In the genomic region with DNA sequence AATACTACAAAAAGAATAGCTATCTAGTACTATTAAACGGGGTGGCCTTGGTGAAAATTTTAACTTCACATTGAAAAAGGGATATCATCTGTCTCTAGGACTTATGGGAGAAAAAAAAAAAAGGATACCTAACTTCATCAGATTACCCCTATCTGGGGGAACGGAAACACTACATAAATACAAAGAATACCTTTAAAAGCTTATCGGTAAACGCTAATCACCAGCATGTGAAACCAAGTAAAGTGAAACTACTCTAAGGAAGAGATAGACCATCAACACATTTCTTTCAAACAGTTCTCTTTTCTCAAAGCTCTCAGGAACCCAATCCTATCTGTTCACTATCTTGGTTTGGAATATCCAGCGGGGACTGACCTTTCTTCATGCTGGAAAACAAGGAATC, we compare ENCODE assay signal across 11 cellular contexts. TPM values are rescaled to one million over a fixed set of nuclear protein-coding genes. Genes with fewer than 3 reads are reported as not detected.
DNase-seq lines count a peak whose midpoint lies in the region; ATAC-seq and TF ChIP-seq lines count a peak whose summit lies in the region.
"Had no signal": no experiment of that assay in that cellular context is flagged by ENCODE, and none has a peak within 500 bp of the region (broad histone marks: within the 10 kb centered on the region; RNA-seq: fewer than 3 reads in every experiment).

No MANE protein-coding gene starts in this region.

- peak overlapping the region; percentile 33 for H3K9ac ChIP-seq in mucosa of stomach (ENCODE audit: low read length)

- H3K4me3 ChIP-seq in GM12864 (ENCODE audit: low read depth, low read length) (peak overlapping the region; percentile 19; the same call in 1 of the 2 replicates), mucosa of stomach (ENCODE audit: low read length) (no peak overlapping the region)
- H3K4me3 ChIP-seq: transverse colon had no signal

- no peaks in the 10 kb centered on the region for H3K9me3 ChIP-seq in mucosa of stomach (ENCODE audit: control insufficient read depth, low read length)
- H3K9me3 ChIP-seq: transverse colon had no signal

- CTCF ChIA-PET in WTC11 (lab: Charles Lee), result interaction anchor here (0.6 to 1.2 kb wide), 3 partner anchors 38 to 375 kb away, joined by 3 to 4 read pairs (median 3); no protein-coding TSS in a partner anchor

- POLR2A ChIA-PET in WTC11 (lab: Charles Lee), result interaction anchor here (1.0 kb wide), 1 partner anchor 185 kb away, joined by 4 read pairs; the partner anchor contains the start of gene XPOT

- no peak for TF ChIP-seq CTCF in GM12864 (IDR thresholded peaks at IDR 0.05; ENCODE audit: low read depth, low read length, missing control alignments)
- TF ChIP-seq CTCF in WTC11 (IDR thresholded peaks at IDR 0.05), result no peak

- H3K27ac Mint-ChIP-seq in WTC11, result peak overlapping the region; percentile 77

- H3K4me1 Mint-ChIP-seq in WTC11, result peaks cover 34% of the 10 kb centered on the region

- no peaks in the 10 kb centered on the region for H3K9me3 Mint-ChIP-seq in WTC11

- H3K4me3 Mint-ChIP-seq in WTC11, result no peak overlapping the region

- H3K4me1 ChIP-seq in mucosa of stomach (ENCODE audit: control insufficient read depth, insufficient read depth, low read length), result peaks cover 7% of the 10 kb centered on the region

- ATAC-seq in GM21367 (IDR thresholded peaks at IDR 0.05; ENCODE audit: unreplicated experiment) (peak; percentile 27), WTC11 (no peak)
- ATAC-seq: sciatic nerve had no signal

- no peaks in the 10 kb centered on the region; the same call in 1 of the 2 replicates for H3K36me3 Mint-ChIP-seq in WTC11

- H3K27me3 Mint-ChIP-seq in WTC11 (ENCODE audit: low read depth), result no peaks in the 10 kb centered on the region

- H3K27me3 ChIP-seq in mucosa of stomach (ENCODE audit: control insufficient read depth, insufficient read depth, low read length), result no peaks in the 10 kb centered on the region
- H3K27me3 ChIP-seq: transverse colon had no signal

- H3K36me3 ChIP-seq in mucosa of stomach (ENCODE audit: control insufficient read depth, insufficient read depth, low read length), result no peaks in the 10 kb centered on the region
- H3K36me3 ChIP-seq: transverse colon had no signal

- DNase-seq in GM12864 (ENCODE audit: low read depth), result no peak
- DNase-seq in WTC11 (ENCODE audit: low spot score), result no peak
- no peak for DNase-seq in cerebellum (ENCODE audit: low spot score)
- no peak for DNase-seq in NCI-H69 (lab: John Stamatoyannopoulos, UW)
- no peak for DNase-seq in DMS79 (lab: John Stamatoyannopoulos, UW)
- no peak for DNase-seq in GM19238 (ENCODE audit: insufficient read length, low spot score)
- DNase-seq: DMS153, transverse colon had no signal

TF ChIP-seq in WTC11, 78 proteins besides CTCF, POLR2A, EP300 and RAD21:
- TF ChIP-seq, protein P1, sequence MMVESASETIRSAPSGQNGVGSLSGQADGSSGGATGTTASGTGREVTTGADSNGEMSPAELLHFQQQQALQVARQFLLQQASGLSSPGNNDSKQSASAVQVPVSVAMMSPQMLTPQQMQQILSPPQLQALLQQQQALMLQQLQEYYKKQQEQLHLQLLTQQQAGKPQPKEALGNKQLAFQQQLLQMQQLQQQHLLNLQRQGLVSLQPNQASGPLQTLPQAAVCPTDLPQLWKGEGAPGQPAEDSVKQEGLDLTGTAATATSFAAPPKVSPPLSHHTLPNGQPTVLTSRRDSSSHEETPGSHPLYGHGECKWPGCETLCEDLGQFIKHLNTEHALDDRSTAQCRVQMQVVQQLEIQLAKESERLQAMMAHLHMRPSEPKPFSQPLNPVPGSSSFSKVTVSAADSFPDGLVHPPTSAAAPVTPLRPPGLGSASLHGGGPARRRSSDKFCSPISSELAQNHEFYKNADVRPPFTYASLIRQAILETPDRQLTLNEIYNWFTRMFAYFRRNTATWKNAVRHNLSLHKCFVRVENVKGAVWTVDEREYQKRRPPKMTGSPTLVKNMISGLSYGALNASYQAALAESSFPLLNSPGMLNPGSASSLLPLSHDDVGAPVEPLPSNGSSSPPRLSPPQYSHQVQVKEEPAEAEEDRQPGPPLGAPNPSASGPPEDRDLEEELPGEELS (CRISPR knock-in tag; IDR thresholded peaks at IDR 0.05), result no peak
- TF ChIP-seq TEAD4 (CRISPR knock-in tag; IDR thresholded peaks at IDR 0.05), result no peak
- TF ChIP-seq SMAD4 (CRISPR knock-in tag; IDR thresholded peaks at IDR 0.05), result no peak
- TF ChIP-seq HMGXB4 (CRISPR knock-in tag; IDR thresholded peaks at IDR 0.05), result no peak

RNA-seq across cellular contexts. Expression of gene KICS2, which starts 3.5 kb away (rescaled TPM):
- 9.9 to 11.6 TPM (median 10.7 TPM) in 3 replicates for total RNA-seq in WTC11 (2021)
- total RNA-seq in cerebellum, result 7.2 TPM
